Comparison of ENCODE assay signal across 10 cellular contexts in genomic region chr16:4945560-4946502, GRCh38. TPM values are rescaled to one million over a fixed set of nuclear protein-coding genes. Genes with fewer than 3 reads are reported as not detected.
DNase-seq lines count a peak whose midpoint lies in the region; ATAC-seq and TF ChIP-seq lines count a peak whose summit lies in the region.
"Had no signal": no experiment of that assay in that cellular context is flagged by ENCODE, and none has a peak within 500 bp of the region (broad histone marks: within the 10 kb centered on the region; RNA-seq: fewer than 3 reads in every experiment).

No MANE protein-coding gene starts in this region.

- peaks cover 39% of the 10 kb centered on the region for H3K4me1 ChIP-seq in SJCRH30
- H3K4me1 ChIP-seq in sigmoid colon, result peaks cover 0 to 39% (median 36%) of the 10 kb centered on the region in 4 donors

- TF ChIP-seq EP300 in sigmoid colon (IDR thresholded peaks at IDR 0.05), result no peak

- intact Hi-C loops in Right ventricle myocardium superior (cut with DNase I), result no loop called here
- intact Hi-C loops in sigmoid colon (cut with DNase I), result no loop called here

- DNase-seq in ELR (ENCODE audit: low read depth), result peak; percentile 76
- DNase-seq in SJCRH30, result peak; percentile 54
- peak; percentile 67 for DNase-seq in Right ventricle myocardium superior
- peak; percentile 75 for DNase-seq in sigmoid colon
- DNase-seq in hypothalamus (lab: John Stamatoyannopoulos, UW), result no peak
- DNase-seq in NCI-H2029 treated with DMSO at 0.1 percent for 48 hours (lab: John Stamatoyannopoulos, UW), result no peak
- DNase-seq in NCI-H774 (lab: John Stamatoyannopoulos, UW), result no peak
- DNase-seq: activated CD4-positive, alpha-beta T cell treated with anti-CD3 and anti-CD28 coated beads, Interleukin-2, amount 10 ng/mL, durations not matched to agents 7 days and 5 days; DND-41 had no signal

- TF ChIP-seq CTCF in sigmoid colon (IDR thresholded peaks at IDR 0.05), result no peak

- H3K9me3 ChIP-seq in SJCRH30 (replicated peaks), result no peaks in the 10 kb centered on the region
- H3K9me3 ChIP-seq in sigmoid colon, result no peaks in the 10 kb centered on the region

- H3K27ac ChIP-seq in SJCRH30, result no peak overlapping the region
- peak overlapping the region; percentile 86 to 92 (median 88) for H3K27ac ChIP-seq in sigmoid colon

- whole genome bisulfite sequencing in sigmoid colon, 2 donors, result 33 to 63% methylated on average over 11 of the region's 11 CpGs

- ATAC-seq in Right ventricle myocardium superior (ENCODE audit: poor library complexity) (peak; percentile 9), HG02840 (IDR thresholded peaks at IDR 0.05; ENCODE audit: low FRiP score, unreplicated experiment) (no peak)

- H3K4me3 ChIP-seq in SJCRH30 (no peak overlapping the region), sigmoid colon (no peak overlapping the region)

- no peak for TF ChIP-seq POLR2A in sigmoid colon (IDR thresholded peaks at IDR 0.05)

- H3K36me3 ChIP-seq in SJCRH30, result no peaks in the 10 kb centered on the region
- no peaks in the 10 kb centered on the region for H3K36me3 ChIP-seq in sigmoid colon

- no peaks in the 10 kb centered on the region for H3K27me3 ChIP-seq in SJCRH30
- H3K27me3 ChIP-seq in sigmoid colon, result no peaks in the 10 kb centered on the region

RNA-seq across cellular contexts. Expression of gene PPL, which starts 8.9 kb away (rescaled TPM):
- 0.18 and 0.22 TPM in 2 replicates for total RNA-seq in SJCRH30 (2014; rRNA removed; shearing (Covaris generic))
- 14.9 TPM for total RNA-seq in Right ventricle myocardium superior
- 10 to 100 TPM; 10.3 to 42.9 (median 37.0) TPM for total RNA-seq in sigmoid colon
- polyA plus RNA-seq in sigmoid colon, result 10 to 100 TPM in 1 of 3 donors, 1 to 10 TPM in 2; 4.6 to 27.0 (median 8.3) TPM
- total RNA-seq: activated CD4-positive, alpha-beta T cell treated with anti-CD3 and anti-CD28 coated beads, Interleukin-2, amount 10 ng/mL, durations not matched to agents 7 days and 5 days had no signal

RNA-seq across cellular contexts. Expression of gene SEC14L5, which starts 12.3 kb away (rescaled TPM):
- not detected in 2 replicates for total RNA-seq in SJCRH30 (2014; rRNA removed; shearing (Covaris generic))
- total RNA-seq in Right ventricle myocardium superior (26.2 TPM), sigmoid colon (1 to 10 TPM in 1 of 4 donors, under 1 TPM in 3; 0.28 to 2.5 (median 0.65) TPM)
- under 1 TPM; under 0.01 to 0.46 (median 0.35) TPM for polyA plus RNA-seq in sigmoid colon
- total RNA-seq: activated CD4-positive, alpha-beta T cell treated with anti-CD3 and anti-CD28 coated beads, Interleukin-2, amount 10 ng/mL, durations not matched to agents 7 days and 5 days had no signal

Comparison
In these comparisons a context has a peak if more than half of its experiments do, and no peak if none do; other contexts are left out.
1. DNase-seq: peak in ELR (single experiment), SJCRH30 (2 of 2), Right ventricle myocardium superior (single experiment) and sigmoid colon (single experiment); none in hypothalamus (0 of 51), NCI-H2029 treated with DMSO at 0.1 percent for 48 hours (single experiment) and NCI-H774 (single experiment).